ENCODE assay signal across 17 cellular contexts in genomic region chr1:59701376-59701775, GRCh38.
"Had no signal": no experiment of that assay in that cellular context is flagged by ENCODE, and none has a peak within 500 bp of the region (broad histone marks: within the 10 kb centered on the region; RNA-seq: fewer than 3 reads in every experiment).

No MANE protein-coding gene starts in this region.

- H3K9me3 ChIP-seq: sigmoid colon, suprapubic skin, upper lobe of left lung had no signal

- H3K4me3 ChIP-seq: sigmoid colon, suprapubic skin, upper lobe of left lung had no signal

- H3K27ac ChIP-seq: sigmoid colon, suprapubic skin, upper lobe of left lung, WERI-Rb-1 had no signal

- H3K36me3 ChIP-seq: sigmoid colon, suprapubic skin, upper lobe of left lung, WERI-Rb-1 had no signal

- H3K27me3 ChIP-seq: sigmoid colon, suprapubic skin, upper lobe of left lung had no signal

- DNase-seq: activated CD4-positive, alpha-beta T cell treated with anti-CD3 and anti-CD28 coated beads for 36 hours; activated CD8-positive, alpha-beta memory T cell treated with anti-CD3 and anti-CD28 coated beads, Interleukin-2, amount 50 U/mL, for 48 hours; activated CD8-positive, alpha-beta T cell treated with anti-CD3 and anti-CD28 coated beads, Interleukin-2, amount 10 ng/mL, durations not matched to agents 7 days and 5 days; central memory CD4-positive, alpha-beta T cell; dermis blood vessel endothelial cell; foreskin melanocyte; head of caudate nucleus; natural killer cell; nucleus accumbens; sigmoid colon; stimulated activated CD4-positive, alpha-beta T cell treated with anti-CD3 and anti-CD28 coated beads, Interleukin-2, amount 100 ng/mL, for 48 hours; stimulated activated CD8-positive, alpha-beta memory T cell treated with anti-CD3 and anti-CD28 coated beads, Interleukin-4, amount 100 ng/mL, for 48 hours; stimulated activated naive CD8-positive, alpha-beta T cell treated with anti-CD3 and anti-CD28 coated beads, Interleukin-15, Interleukin-2, amounts not matched to agents 100 U/mL and 50 U/mL, for 24 hours; T-cell; upper lobe of left lung; WERI-Rb-1 had no signal
